ENCODE assay signal across 8 cellular contexts in genomic region chr11:57514538-57515331, GRCh38. TPM values are rescaled to one million over a fixed set of nuclear protein-coding genes. Genes with fewer than 3 reads are reported as not detected.
DNase-seq lines count a peak whose midpoint lies in the region; ATAC-seq and TF ChIP-seq lines count a peak whose summit lies in the region.

No MANE protein-coding gene starts in this region.

- no peak overlapping the region for H3K27ac ChIP-seq in ectodermal cell (ENCODE audit: insufficient read depth, low read depth, low read length, poor library complexity, severe bottlenecking)

- no peak for TF ChIP-seq CTCF in mesothelial cell of epicardium (IDR thresholded peaks at IDR 0.05; ENCODE audit: unreplicated experiment)

- peak; percentile 49 for ATAC-seq in GM21737 (IDR thresholded peaks at IDR 0.05; ENCODE audit: unreplicated experiment)
- ATAC-seq in stimulated activated naive B cell treated with anti-CD40 and anti-IgM and Interleukin-4, amounts not matched to agents 10 μg/mL and 1 μg/mL and 100 μg/mL, for 72 hours (replicated peaks): peak; percentile 46 to 54

- H3K27me3 ChIP-seq in MG63: no peaks in the 10 kb centered on the region
- H3K27me3 ChIP-seq in ectodermal cell (ENCODE audit: control insufficient read depth, insufficient read depth, low read length, poor library complexity, severe bottlenecking): peaks cover 58% of the 10 kb centered on the region

- H3K4me1 ChIP-seq in ectodermal cell (ENCODE audit: control insufficient read depth, insufficient read depth, low read length): peaks cover 12% of the 10 kb centered on the region

- H3K36me3 ChIP-seq in MG63 (no peaks in the 10 kb centered on the region), ectodermal cell (ENCODE audit: control insufficient read depth, insufficient read depth, low read length) (no peaks in the 10 kb centered on the region)

- H3K4me3 ChIP-seq in MG63: peak overlapping the region; percentile 73
- peak overlapping the region; percentile 43 for H3K4me3 ChIP-seq in ectodermal cell (ENCODE audit: insufficient read depth, low read depth, low read length)

- H3K9me3 ChIP-seq in MG63 (no peaks in the 10 kb centered on the region), ectodermal cell (ENCODE audit: control insufficient read depth, low read length) (no peaks in the 10 kb centered on the region)

- H3K4me1 Mint-ChIP-seq in mesothelial cell of epicardium: peaks cover 11% of the 10 kb centered on the region
- peaks cover 27 to 38% of the 10 kb centered on the region in 2 donors for H3K4me1 Mint-ChIP-seq in stimulated activated naive B cell treated with anti-CD40 and anti-IgM and Interleukin-4, amounts not matched to agents 10 μg/mL and 1 μg/mL and 100 μg/mL, for 72 hours

- DNase-seq in GM03348 (ENCODE audit: low spot score): peak; percentile 77
- peak; percentile 48 for DNase-seq in MG63
- peak; percentile 57 for DNase-seq in activated CD4-positive, CD25-positive, alpha-beta regulatory T cell treated with anti-CD3 and anti-CD28 coated beads, Interleukin-2, amount 50 U/mL, for 72 hours
- DNase-seq in mesothelial cell of epicardium (ENCODE audit: low spot score in 2 of 2, unreplicated experiment in 2 of 2): no peak
- no peak for DNase-seq in stimulated activated naive B cell treated with anti-CD40 and anti-IgM and Interleukin-4, amounts not matched to agents 10 μg/mL and 1 μg/mL and 100 μg/mL, for 72 hours
- no peak for DNase-seq in NCI-H187 treated with DMSO at 0.1 percent for 48 hours (lab: John Stamatoyannopoulos, UW)

- WGBS in ectodermal cell, 2 experiments: 0% methylated on average over 57 of the region's 57 CpGs

- H3K27ac Mint-ChIP-seq in mesothelial cell of epicardium: no peak overlapping the region
- peak overlapping the region; percentile 92 for H3K27ac Mint-ChIP-seq in stimulated activated naive B cell treated with anti-CD40 and anti-IgM and Interleukin-4, amounts not matched to agents 10 μg/mL and 1 μg/mL and 100 μg/mL, for 72 hours

- no peaks in the 10 kb centered on the region for H3K36me3 Mint-ChIP-seq in mesothelial cell of epicardium
- H3K36me3 Mint-ChIP-seq in stimulated activated naive B cell treated with anti-CD40 and anti-IgM and Interleukin-4, amounts not matched to agents 10 μg/mL and 1 μg/mL and 100 μg/mL, for 72 hours: peaks cover 3 to 4% of the 10 kb centered on the region in 2 donors

- H3K4me3 Mint-ChIP-seq in mesothelial cell of epicardium: peak overlapping the region; percentile 74
- H3K4me3 Mint-ChIP-seq in stimulated activated naive B cell treated with anti-CD40 and anti-IgM and Interleukin-4, amounts not matched to agents 10 μg/mL and 1 μg/mL and 100 μg/mL, for 72 hours: peak overlapping the region; percentile 96 to 97

- peaks cover 72% of the 10 kb centered on the region for H3K27me3 Mint-ChIP-seq in mesothelial cell of epicardium (ENCODE audit: low read depth)
- H3K27me3 Mint-ChIP-seq in stimulated activated naive B cell treated with anti-CD40 and anti-IgM and Interleukin-4, amounts not matched to agents 10 μg/mL and 1 μg/mL and 100 μg/mL, for 72 hours: no peaks in the 10 kb centered on the region

- no peaks in the 10 kb centered on the region for H3K9me3 Mint-ChIP-seq in mesothelial cell of epicardium
- H3K9me3 Mint-ChIP-seq in stimulated activated naive B cell treated with anti-CD40 and anti-IgM and Interleukin-4, amounts not matched to agents 10 μg/mL and 1 μg/mL and 100 μg/mL, for 72 hours: no peaks in the 10 kb centered on the region

RNA-seq across cellular contexts. Expression of gene SLC43A1, which starts 0.8 kb away (rescaled TPM):
- total RNA-seq in MG63 (2014; rRNA removed; shearing (Covaris generic); ENCODE audit: low replicate concordance): 3.2 and 4.0 TPM in 2 replicates
- 1.4 TPM for polyA plus RNA-seq in ectodermal cell (2013, experiment 1 of 4)
- 0.71 TPM for polyA plus RNA-seq in ectodermal cell (2013, experiment 2 of 4)
- 1.3 TPM for polyA plus RNA-seq in ectodermal cell (2013, experiment 3 of 4)
- polyA plus RNA-seq in ectodermal cell (2013, experiment 4 of 4): 1.5 TPM
- 2.1 to 3.3 TPM (median 2.8 TPM) in 3 replicates for total RNA-seq in mesothelial cell of epicardium

RNA-seq across cellular contexts. Expression of gene TIMM10, which starts 15.8 kb away (rescaled TPM):
- 99.6 and 106 TPM in 2 replicates for total RNA-seq in MG63 (2014; rRNA removed; shearing (Covaris generic); ENCODE audit: low replicate concordance)
- 43.2 TPM for polyA plus RNA-seq in ectodermal cell (2013, experiment 1 of 4)
- polyA plus RNA-seq in ectodermal cell (2013, experiment 2 of 4): 40.4 TPM
- 40.3 TPM for polyA plus RNA-seq in ectodermal cell (2013, experiment 3 of 4)
- 44.1 TPM for polyA plus RNA-seq in ectodermal cell (2013, experiment 4 of 4)
- total RNA-seq in mesothelial cell of epicardium: 41.7 to 46.3 TPM (median 44.0 TPM) in 3 replicates

RNA-seq across cellular contexts. Expression of gene SMTNL1, which starts 22.7 kb away (rescaled TPM):
- not detected in 2 replicates for total RNA-seq in MG63 (2014; rRNA removed; shearing (Covaris generic); ENCODE audit: low replicate concordance)
- polyA plus RNA-seq in ectodermal cell (2013, experiment 1 of 4): 1.2 TPM
- polyA plus RNA-seq in ectodermal cell (2013, experiment 2 of 4): 1.4 TPM
- 1.0 TPM for polyA plus RNA-seq in ectodermal cell (2013, experiment 3 of 4)
- 0.28 TPM for polyA plus RNA-seq in ectodermal cell (2013, experiment 4 of 4)
- not detected in 3 replicates for total RNA-seq in mesothelial cell of epicardium

RNA-seq across cellular contexts. Expression of gene UBE2L6, which starts 52.7 kb away (rescaled TPM):
- total RNA-seq in MG63 (2014; rRNA removed; shearing (Covaris generic); ENCODE audit: low replicate concordance): 14.7 and 17.2 TPM in 2 replicates
- polyA plus RNA-seq in ectodermal cell (2013, experiment 1 of 4): 124 TPM
- polyA plus RNA-seq in ectodermal cell (2013, experiment 2 of 4): 123 TPM
- polyA plus RNA-seq in ectodermal cell (2013, experiment 3 of 4): 92.9 TPM
- polyA plus RNA-seq in ectodermal cell (2013, experiment 4 of 4): 98.7 TPM
- 35.5 to 41.4 TPM (median 39.2 TPM) in 3 replicates for total RNA-seq in mesothelial cell of epicardium

RNA-seq across cellular contexts. Expression of gene RTN4RL2, which starts 54.4 kb away (rescaled TPM):
- total RNA-seq in MG63 (2014; rRNA removed; shearing (Covaris generic); ENCODE audit: low replicate concordance): 0.03 and 1.6 TPM in 2 replicates
- 13.9 TPM for polyA plus RNA-seq in ectodermal cell (2013, experiment 1 of 4)
- 10.3 TPM for polyA plus RNA-seq in ectodermal cell (2013, experiment 2 of 4)
- polyA plus RNA-seq in ectodermal cell (2013, experiment 3 of 4): 9.9 TPM
- polyA plus RNA-seq in ectodermal cell (2013, experiment 4 of 4): 9.9 TPM
- 0.38 to 0.63 TPM (median 0.53 TPM) in 3 replicates for total RNA-seq in mesothelial cell of epicardium

Comparison
In these comparisons a context has a peak if more than half of its experiments do, and no peak if none do; other contexts are left out.
1. DNase-seq: peak in GM03348 (single experiment), MG63 (single experiment) and activated CD4-positive, CD25-positive, alpha-beta regulatory T cell treated with anti-CD3 and anti-CD28 coated beads, Interleukin-2, amount 50 U/mL, for 72 hours (single experiment); none in mesothelial cell of epicardium (0 of 2), stimulated activated naive B cell treated with anti-CD40 and anti-IgM and Interleukin-4, amounts not matched to agents 10 μg/mL and 1 μg/mL and 100 μg/mL, for 72 hours (single experiment) and NCI-H187 treated with DMSO at 0.1 percent for 48 hours (single experiment).